ENCODE assay signal across 1 cellular context in genomic region chr2:220143336-220143735, GRCh38.
TF ChIP-seq lines count a peak whose summit lies in the region.

No MANE protein-coding gene starts in this region.

TF ChIP-seq in GM23338, 12 proteins besides CTCF, POLR2A, EP300 and RAD21 (continued from another document):
- TF ChIP-seq, protein P1, sequence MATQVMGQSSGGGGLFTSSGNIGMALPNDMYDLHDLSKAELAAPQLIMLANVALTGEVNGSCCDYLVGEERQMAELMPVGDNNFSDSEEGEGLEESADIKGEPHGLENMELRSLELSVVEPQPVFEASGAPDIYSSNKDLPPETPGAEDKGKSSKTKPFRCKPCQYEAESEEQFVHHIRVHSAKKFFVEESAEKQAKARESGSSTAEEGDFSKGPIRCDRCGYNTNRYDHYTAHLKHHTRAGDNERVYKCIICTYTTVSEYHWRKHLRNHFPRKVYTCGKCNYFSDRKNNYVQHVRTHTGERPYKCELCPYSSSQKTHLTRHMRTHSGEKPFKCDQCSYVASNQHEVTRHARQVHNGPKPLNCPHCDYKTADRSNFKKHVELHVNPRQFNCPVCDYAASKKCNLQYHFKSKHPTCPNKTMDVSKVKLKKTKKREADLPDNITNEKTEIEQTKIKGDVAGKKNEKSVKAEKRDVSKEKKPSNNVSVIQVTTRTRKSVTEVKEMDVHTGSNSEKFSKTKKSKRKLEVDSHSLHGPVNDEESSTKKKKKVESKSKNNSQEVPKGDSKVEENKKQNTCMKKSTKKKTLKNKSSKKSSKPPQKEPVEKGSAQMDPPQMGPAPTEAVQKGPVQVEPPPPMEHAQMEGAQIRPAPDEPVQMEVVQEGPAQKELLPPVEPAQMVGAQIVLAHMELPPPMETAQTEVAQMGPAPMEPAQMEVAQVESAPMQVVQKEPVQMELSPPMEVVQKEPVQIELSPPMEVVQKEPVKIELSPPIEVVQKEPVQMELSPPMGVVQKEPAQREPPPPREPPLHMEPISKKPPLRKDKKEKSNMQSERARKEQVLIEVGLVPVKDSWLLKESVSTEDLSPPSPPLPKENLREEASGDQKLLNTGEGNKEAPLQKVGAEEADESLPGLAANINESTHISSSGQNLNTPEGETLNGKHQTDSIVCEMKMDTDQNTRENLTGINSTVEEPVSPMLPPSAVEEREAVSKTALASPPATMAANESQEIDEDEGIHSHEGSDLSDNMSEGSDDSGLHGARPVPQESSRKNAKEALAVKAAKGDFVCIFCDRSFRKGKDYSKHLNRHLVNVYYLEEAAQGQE (IDR thresholded peaks at IDR 0.05; ENCODE audit: unreplicated experiment), result no peak
- TF ChIP-seq ZNF331 (CRISPR knock-in tag; IDR thresholded peaks at IDR 0.05; ENCODE audit: low read depth) (no peak), EZH2phosphoT487 (IDR thresholded peaks at IDR 0.05; ENCODE audit: unreplicated experiment) (no peak)
